37 cellular contexts compared by ENCODE assay signal in genomic region chr4:16581117-16581516, GRCh38.
DNase-seq lines count a peak whose midpoint lies in the region; ATAC-seq, FAIRE-seq and TF ChIP-seq lines count a peak whose summit lies in the region.
"Had no signal": no experiment of that assay in that cellular context is flagged by ENCODE, and none has a peak within 500 bp of the region (broad histone marks: within the 10 kb centered on the region; RNA-seq: fewer than 3 reads in every experiment).

No MANE protein-coding gene starts in this region.

- H2BK15ac ChIP-seq in H1 (ENCODE audit: low read length), result no peak overlapping the region

- no peaks in the 10 kb centered on the region for H3K9me1 ChIP-seq in K562 (ENCODE audit: control insufficient read depth, insufficient read depth, low read length)

- peaks cover 60% of the 10 kb centered on the region for H3K36me3 Mint-ChIP-seq in endothelial cell (ENCODE audit: low read depth, unreplicated experiment)
- H3K36me3 Mint-ChIP-seq: CD14-positive monocyte; CD4-positive, alpha-beta memory T cell; CD4-positive, CD25-positive, alpha-beta regulatory T cell; CD8-positive, alpha-beta memory T cell; CD8-positive, alpha-beta T cell had no signal

- in situ Hi-C loops in HepG2 (cut with HindIII; ENCODE audit: extremely low pct_ligation_motif_present, low pct_unique_long_range_greater_than_20kb) (no loop called here), K562 (cut with MboI) (no loop called here)

- no peak overlapping the region for H2BK20ac ChIP-seq in H1 (ENCODE audit: low read length)

- intact Hi-C loops in HepG2 (cut with micrococcal nuclease; ENCODE audit: unreplicated experiment) (no loop called here), right lobe of liver (cut with DNase I) (no loop called here), K562 (cut with micrococcal nuclease) (loop anchor here (10.0 kb wide), 1 partner anchor 556 kb away; no protein-coding TSS in a partner anchor)

- H3K27me3 Mint-ChIP-seq in endothelial cell (ENCODE audit: unreplicated experiment), result peaks cover 21% of the 10 kb centered on the region
- H3K27me3 Mint-ChIP-seq: B cell; CD4-positive, alpha-beta memory T cell; CD4-positive, alpha-beta T cell; CD4-positive, CD25-positive, alpha-beta regulatory T cell; CD8-positive, alpha-beta memory T cell had no signal

- no peak overlapping the region for H3K56ac ChIP-seq in H1 (replicated peaks; ENCODE audit: insufficient read length, low read depth, low read length)

- H3K4me3 ChIP-seq in HepG2 (replicated peaks in 1 of 3; ENCODE audit: insufficient read depth in 1 of 3, low read depth in 2 of 3, low read length in 3 of 3), result no peak overlapping the region
- H3K4me3 ChIP-seq in right lobe of liver, result no peak overlapping the region
- no peak overlapping the region for H3K4me3 ChIP-seq in K562
- H3K4me3 ChIP-seq in H1 (ENCODE audit: extremely low read depth in 1 of 4, insufficient read depth in 2 of 4, low read depth in 3 of 4, low read length in 4 of 4), result no peak overlapping the region
- H3K4me3 ChIP-seq: A549; BLaER1; BLaER1 treated with 17β-estradiol and CSF1 and Interleukin-3, amounts not matched to agents 10 nM and 100 nM had no signal

- H3K79me2 ChIP-seq in HepG2 (ENCODE audit: insufficient read depth, low read length) (no peaks in the 10 kb centered on the region), K562 (ENCODE audit: control insufficient read depth, insufficient read depth, low read length) (no peaks in the 10 kb centered on the region), H1 (ENCODE audit: control insufficient read depth in 1 of 2, insufficient read depth in 2 of 2, low read length in 2 of 2) (no peaks in the 10 kb centered on the region)

- H3K23me2 ChIP-seq in H1 (ENCODE audit: low read depth, low read length), result no peaks in the 10 kb centered on the region

- ATAC-seq in HepG2 (no peak), right lobe of liver (no peak), K562 (no peak), HG03469 (IDR thresholded peaks at IDR 0.05; ENCODE audit: unreplicated experiment) (no peak)
- ATAC-seq: A549; CD8-positive, alpha-beta T cell had no signal

- no peak for TF ChIP-seq CTCF in HepG2 (CRISPR knock-in tag; IDR thresholded peaks at IDR 0.05)
- no peak for TF ChIP-seq CTCF in right lobe of liver (IDR thresholded peaks at IDR 0.05)
- TF ChIP-seq CTCF in K562 (IDR thresholded peaks at IDR 0.05 in 2 of 3, conservative IDR thresholded peaks at IDR 0.05 in 1 of 3; ENCODE audit: insufficient read depth in 2 of 3, low read depth in 1 of 3, low read length in 3 of 3), result no peak
- TF ChIP-seq CTCF in H1 (IDR thresholded peaks at IDR 0.05; ENCODE audit: control extremely low read depth in 1 of 3, insufficient read depth in 1 of 3, low read depth in 1 of 3, low read length in 3 of 3), result no peak
- TF ChIP-seq CTCF in endothelial cell (IDR thresholded peaks at IDR 0.05; ENCODE audit: unreplicated experiment), result no peak

- H3K79me1 ChIP-seq in H1 (ENCODE audit: low read depth, low read length), result no peaks in the 10 kb centered on the region

- TF ChIP-seq POLR2A in HepG2 (IDR thresholded peaks at IDR 0.05; ENCODE audit: insufficient read depth in 1 of 2, low read depth in 2 of 2, low read length in 2 of 2) (no peak), right lobe of liver (IDR thresholded peaks at IDR 0.05) (no peak), K562 (conservative IDR thresholded peaks at IDR 0.05) (no peak), H1 (IDR thresholded peaks at IDR 0.05; ENCODE audit: control extremely low read depth in 1 of 2, low read depth in 2 of 2, low read length in 2 of 2) (no peak)

- H3K27me3 ChIP-seq in HepG2 (ENCODE audit: control insufficient read depth in 1 of 2, insufficient read depth in 2 of 2, low read length in 2 of 2), result no peaks in the 10 kb centered on the region
- no peaks in the 10 kb centered on the region for H3K27me3 ChIP-seq in right lobe of liver
- no peaks in the 10 kb centered on the region; a peak in 1 of 5 replicates for H3K27me3 ChIP-seq in K562 (ENCODE audit: control insufficient read depth in 2 of 2, insufficient read depth in 2 of 2, low read length in 2 of 2)
- no peaks in the 10 kb centered on the region for H3K27me3 ChIP-seq in H1 (replicated peaks in 1 of 4; ENCODE audit: control insufficient read depth in 3 of 4, extremely low read depth in 1 of 4, insufficient read depth in 3 of 4, low read length in 3 of 4)
- H3K27me3 ChIP-seq: BE2C; BLaER1; BLaER1 treated with 17β-estradiol and CSF1 and Interleukin-3, amounts not matched to agents 10 nM and 100 nM had no signal

- H3K9me3 ChIP-seq in HepG2 (ENCODE audit: low read length) (no peaks in the 10 kb centered on the region), right lobe of liver (no peaks in the 10 kb centered on the region), K562 (replicated peaks; ENCODE audit: control insufficient read depth, insufficient read depth, low read depth, low read length) (no peaks in the 10 kb centered on the region), H1 (ENCODE audit: insufficient read depth in 2 of 2, low read depth in 1 of 2, low read length in 1 of 2) (no peaks in the 10 kb centered on the region)
- H3K9me3 ChIP-seq: A549; BE2C; BLaER1; BLaER1 treated with 17β-estradiol and CSF1 and Interleukin-3, amounts not matched to agents 10 nM and 100 nM; Caco-2 had no signal

- POLR2A ChIA-PET in HepG2 (lab: Yijun Ruan, JAX), result no interaction called here
- POLR2A ChIA-PET in K562 (lab: Yijun Ruan, JAX), result no interaction called here
- POLR2A ChIA-PET in H1 (lab: Charles Lee; ENCODE audit: partially characterized antibody), result interaction anchor here (0.7 kb wide), 1 partner anchor 656 kb away, joined by 3 read pairs; no protein-coding TSS in a partner anchor

- no peaks in the 10 kb centered on the region for H3K9me3 Mint-ChIP-seq in endothelial cell (ENCODE audit: unreplicated experiment)
- H3K9me3 Mint-ChIP-seq: CD4-positive, alpha-beta T cell; CD8-positive, alpha-beta T cell had no signal

- BruUV-seq in HepG2 (replicated peaks; lab: Mats Ljungman, UMichigan), result no TSS peak
- no TSS peak for BruUV-seq in K562 (replicated peaks; lab: Mats Ljungman, UMichigan)

- H3K14ac ChIP-seq in H1 (ENCODE audit: insufficient read length), result no peak overlapping the region

- no peak overlapping the region for H3K4ac ChIP-seq in H1 (replicated peaks; ENCODE audit: insufficient read length, low read depth, low read length)

- FAIRE-seq in HepG2 (lab: Jason Lieb, UNC) (no peak), K562 (lab: Jason Lieb, UNC) (no peak), H1 (lab: Jason Lieb, UNC) (no peak)
- FAIRE-seq: A204.1, A549, D721Med had no signal

- no peak overlapping the region for H3K9ac ChIP-seq in HepG2 (ENCODE audit: insufficient read depth, low read depth, low read length)
- no peak overlapping the region for H3K9ac ChIP-seq in K562 (ENCODE audit: insufficient read depth in 1 of 2, low read depth in 2 of 2, low read length in 2 of 2)
- no peak overlapping the region for H3K9ac ChIP-seq in H1 (replicated peaks in 1 of 4; ENCODE audit: extremely low read depth in 1 of 4, low read depth in 3 of 4, low read length in 3 of 4)
- H3K9ac ChIP-seq: BLaER1; BLaER1 treated with 17β-estradiol and CSF1 and Interleukin-3, amounts not matched to agents 10 nM and 100 nM had no signal

- H3K4me1 ChIP-seq in HepG2 (ENCODE audit: insufficient read depth, low read length) (no peaks in the 10 kb centered on the region), right lobe of liver (no peaks in the 10 kb centered on the region), K562 (replicated peaks in 1 of 2; ENCODE audit: control insufficient read depth in 2 of 2, insufficient read depth in 2 of 2, low read length in 2 of 2) (no peaks in the 10 kb centered on the region), H1 (replicated peaks in 1 of 4; ENCODE audit: control insufficient read depth in 3 of 4, insufficient read depth in 4 of 4, low read length in 3 of 4) (no peaks in the 10 kb centered on the region)
- H3K4me1 ChIP-seq: A549, BE2C, BLaER1, Caco-2 had no signal

- no peaks in the 10 kb centered on the region for H4K20me1 ChIP-seq in HepG2 (ENCODE audit: insufficient read depth, low read length)
- H4K20me1 ChIP-seq in K562 (replicated peaks; ENCODE audit: control insufficient read depth, insufficient read depth, low read length), result no peaks in the 10 kb centered on the region
- no peaks in the 10 kb centered on the region for H4K20me1 ChIP-seq in H1 (replicated peaks in 1 of 2; ENCODE audit: control insufficient read depth in 1 of 2, insufficient read depth in 2 of 2, low read length in 2 of 2)
- H4K20me1 ChIP-seq: BLaER1; BLaER1 treated with 17β-estradiol and CSF1 and Interleukin-3, amounts not matched to agents 10 nM and 100 nM had no signal

- H4K91ac ChIP-seq in H1 (replicated peaks; ENCODE audit: insufficient read length, low read length), result no peak overlapping the region

- no peak overlapping the region for H3K27ac ChIP-seq in HepG2 (ENCODE audit: extremely low read length, insufficient read depth, low read length)
- no peak overlapping the region for H3K27ac ChIP-seq in right lobe of liver
- H3K27ac ChIP-seq in K562 (ENCODE audit: extremely low read depth, low read depth, low read length), result no peak overlapping the region
- H3K27ac ChIP-seq in H1 (ENCODE audit: low read depth, low read length), result no peak overlapping the region
- H3K27ac ChIP-seq: 22Rv1; A549; BLaER1; BLaER1 treated with 17β-estradiol and CSF1 and Interleukin-3, amounts not matched to agents 10 nM and 100 nM; C4-2B had no signal

- no peak overlapping the region for H3K23ac ChIP-seq in H1 (ENCODE audit: insufficient read length)

- H2BK12ac ChIP-seq in H1 (ENCODE audit: low read depth, low read length), result no peak overlapping the region

- TF ChIP-seq EP300 in HepG2 (IDR thresholded peaks at IDR 0.05; ENCODE audit: low read depth in 2 of 2, low read length in 2 of 2), result no peak
- no peak for TF ChIP-seq EP300 in HepG2 (CRISPR knock-in tag; IDR thresholded peaks at IDR 0.05; ENCODE audit: borderline replicate concordance)
- no peak for TF ChIP-seq EP300 in K562 (IDR thresholded peaks at IDR 0.05; ENCODE audit: low read length)
- TF ChIP-seq EP300 in H1 (IDR thresholded peaks at IDR 0.05; ENCODE audit: borderline replicate concordance in 1 of 2, low read depth in 2 of 2, low read length in 2 of 2), result no peak

- H3K4me1 Mint-ChIP-seq in endothelial cell (ENCODE audit: unreplicated experiment), result peaks cover 19% of the 10 kb centered on the region
- H3K4me1 Mint-ChIP-seq: B cell; CD14-positive monocyte; CD4-positive, alpha-beta memory T cell; CD4-positive, CD25-positive, alpha-beta regulatory T cell; CD8-positive, alpha-beta memory T cell had no signal

- no peak overlapping the region for H2BK120ac ChIP-seq in H1 (replicated peaks; ENCODE audit: low read depth, low read length)

- H2AK5ac ChIP-seq in H1 (ENCODE audit: low read depth, low read length), result no peak overlapping the region

- H3K4me2 ChIP-seq in HepG2 (ENCODE audit: low read depth, low read length), result no peak overlapping the region
- H3K4me2 ChIP-seq in K562 (ENCODE audit: insufficient read depth, low read length), result no peak overlapping the region
- H3K4me2 ChIP-seq in H1 (ENCODE audit: insufficient read depth in 1 of 2, low read depth in 2 of 2, low read length in 2 of 2), result no peak overlapping the region
- H3K4me2 ChIP-seq: A549; BLaER1; BLaER1 treated with 17β-estradiol and CSF1 and Interleukin-3, amounts not matched to agents 10 nM and 100 nM had no signal

- TF ChIP-seq RAD21 in HepG2 (CRISPR knock-in tag; IDR thresholded peaks at IDR 0.05) (no peak), K562 (CRISPR knock-in tag; conservative IDR thresholded peaks at IDR 0.05 in 1 of 2, IDR thresholded peaks at IDR 0.05 in 1 of 2) (no peak), H1 (IDR thresholded peaks at IDR 0.05 in 1 of 2, conservative IDR thresholded peaks at IDR 0.05 in 1 of 2; ENCODE audit: low read depth in 2 of 2, low read length in 2 of 2) (no peak)

- no peak overlapping the region for H3K27ac Mint-ChIP-seq in endothelial cell (ENCODE audit: unreplicated experiment)
- H3K27ac Mint-ChIP-seq: B cell; CD14-positive monocyte; CD4-positive, alpha-beta memory T cell; CD4-positive, alpha-beta T cell; CD4-positive, CD25-positive, alpha-beta regulatory T cell; CD8-positive, alpha-beta memory T cell; CD8-positive, alpha-beta T cell had no signal

- H3K18ac ChIP-seq in H1 (ENCODE audit: extremely low read depth, low read length), result no peak overlapping the region

- H4K8ac ChIP-seq in H1 (ENCODE audit: extremely low read depth, insufficient read depth, low read length), result no peak overlapping the region

- peak overlapping the region; percentile 48 for H3K4me3 Mint-ChIP-seq in endothelial cell (ENCODE audit: unreplicated experiment)
- H3K4me3 Mint-ChIP-seq: B cell; CD14-positive monocyte; CD4-positive, alpha-beta memory T cell; CD4-positive, alpha-beta T cell; CD4-positive, CD25-positive, alpha-beta regulatory T cell; CD8-positive, alpha-beta memory T cell; CD8-positive, alpha-beta T cell had no signal

- no peaks in the 10 kb centered on the region for H3K36me3 ChIP-seq in HepG2 (replicated peaks in 1 of 2; ENCODE audit: control insufficient read depth in 1 of 2, insufficient read depth in 2 of 2, low read length in 2 of 2)
- H3K36me3 ChIP-seq in right lobe of liver, result no peaks in the 10 kb centered on the region
- H3K36me3 ChIP-seq in K562 (ENCODE audit: control insufficient read depth, insufficient read depth, low read length), result no peaks in the 10 kb centered on the region
- no peaks in the 10 kb centered on the region for H3K36me3 ChIP-seq in H1 (ENCODE audit: control insufficient read depth in 2 of 4, insufficient read depth in 4 of 4, low read length in 3 of 4)
- H3K36me3 ChIP-seq: BE2C; BLaER1; BLaER1 treated with 17β-estradiol and CSF1 and Interleukin-3, amounts not matched to agents 10 nM and 100 nM had no signal

- CTCF ChIA-PET in HepG2 (lab: Yijun Ruan, JAX; ENCODE audit: low intra/inter-chr PET ratio, low total read pairs) (no interaction called here), K562 (lab: Yijun Ruan, JAX; ENCODE audit: low intra/inter-chr PET ratio) (no interaction called here), H1 (lab: Charles Lee; ENCODE audit: partially characterized antibody) (interaction anchor here (1.0 to 1.4 kb wide), 5 partner anchors 9 to 150 kb away, joined by 3 to 8 read pairs (median 5); no protein-coding TSS in a partner anchor)

- 31% methylated on average over 3 of the region's 3 CpGs for WGBS in HepG2 (ENCODE audit: low lambda C conversion rate)
- WGBS in right lobe of liver (ENCODE audit: insufficient coverage, low coverage, low lambda C conversion rate, missing lambda C conversion rate), result 79% methylated on average over 3 of the region's 3 CpGs
- WGBS in K562 (ENCODE audit: insufficient coverage, low coverage, missing lambda C conversion rate), result 0% methylated on average over 3 of the region's 3 CpGs
- WGBS in H1 (ENCODE audit: extremely low coverage in 1 of 2, insufficient coverage in 1 of 2, insufficient read length in 1 of 2, insufficient replicate concordance in 2 of 2, low coverage in 1 of 2, low lambda C conversion rate in 2 of 2, missing lambda C conversion rate in 1 of 2), 2 experiments, result 85% methylated on average over 3 of the region's 3 CpGs; no CpG with 5 or more reads in 1 of the 2 experiments

- H2AFZ ChIP-seq in HepG2 (ENCODE audit: low read length) (no peak overlapping the region), K562 (ENCODE audit: low read depth, low read length) (no peak overlapping the region), H1 (ENCODE audit: low read length) (no peak overlapping the region)

- no peak overlapping the region for H2BK5ac ChIP-seq in H1 (ENCODE audit: low read depth, low read length)

- DNase-seq in HepG2 (ENCODE audit: low spot score) (no peak), right lobe of liver (no peak), K562 (ENCODE audit: extremely low read depth in 1 of 4, low spot score in 3 of 4) (no peak), H1 (ENCODE audit: low read depth in 1 of 2, low spot score in 2 of 2) (no peak), endothelial cell (ENCODE audit: low spot score) (no peak), ureter (ENCODE audit: low spot score) (no peak), occipital lobe (lab: John Stamatoyannopoulos, UW) (no peak)
- DNase-seq: 8988T; ACHN; AML-193; BE2C; C1 segment of cervical spinal cord; Caco-2; Calu3; CD4-positive, alpha-beta memory T cell; CD4-positive, alpha-beta T cell; CD4-positive, CD25-positive, alpha-beta regulatory T cell; CD8-positive, alpha-beta memory T cell; CD8-positive, alpha-beta T cell; COR-L47; DMS 273 treated with DMSO at 0.1 percent for 48 hours; DMS153; DMS53; DMS79; DMS79 treated with DMSO at 0.1 percent for 48 hours; DND-41; EL had no signal

- H4K5ac ChIP-seq in H1 (ENCODE audit: insufficient read length, low read depth, low read length), result no peak overlapping the region

Comparison
In these comparisons a context has a peak if more than half of its experiments do, and no peak if none do; other contexts are left out.
1. Of the 241 proteins assayed by ChIP-seq in both HepG2 and K562: peak only in HepG2: none; only in K562: ZFP36; in both: none; in neither: 240.